ENCODE assay signal across 2 cellular contexts in genomic region chr7:20199015-20199737, GRCh38.
TF ChIP-seq lines count a peak whose summit lies in the region.

No MANE protein-coding gene starts in this region.

TF ChIP-seq in HEK293, 187 proteins besides CTCF, POLR2A, EP300 and RAD21 (continued from another document):
- TF ChIP-seq ZBTB49 (tag by site-specific recombination; IDR thresholded peaks at IDR 0.05; ENCODE audit: low read depth) (no peak), ZNF311 (tag by site-specific recombination; IDR thresholded peaks at IDR 0.05; ENCODE audit: borderline replicate concordance) (no peak), OSR2 (tag by site-specific recombination; IDR thresholded peaks at IDR 0.05) (0 out of 2 replicates have a peak, but pooled peaks have one; percentile 52), ZNF146 (tag by site-specific recombination; IDR thresholded peaks at IDR 0.05) (no peak), ZSCAN30 (tag by site-specific recombination; IDR thresholded peaks at IDR 0.05) (no peak), ZNF610 (tag by site-specific recombination; IDR thresholded peaks at IDR 0.05; ENCODE audit: borderline replicate concordance) (no peak), SP7 (tag by site-specific recombination; IDR thresholded peaks at IDR 0.05) (peak; percentile 40; the same call in 1 of the 2 replicates), ZFHX2 (tag by site-specific recombination; conservative IDR thresholded peaks at IDR 0.05) (peak; percentile 38; the same call in 1 of the 2 replicates)
TF ChIP-seq in HEK293: peak in this region for 8.

TF ChIP-seq in SK-N-SH, 30 proteins besides CTCF, POLR2A, EP300 and RAD21 (continued from another document):
- TF ChIP-seq REST (IDR thresholded peaks at IDR 0.05; ENCODE audit: low read depth, low read length) (peak; percentile 35; the same call in 1 of the 2 replicates), MAX (IDR thresholded peaks at IDR 0.05; ENCODE audit: low read depth) (peak; percentile 64; the same call in 1 of the 2 replicates), FOSL2 (IDR thresholded peaks at IDR 0.05; ENCODE audit: borderline replicate concordance, low read depth) (peak; percentile 28; the same call in 1 of the 2 replicates), MEF2A (IDR thresholded peaks at IDR 0.05; ENCODE audit: borderline replicate concordance, low read depth) (no peak), ZBTB33 (IDR thresholded peaks at IDR 0.05; ENCODE audit: borderline replicate concordance, low read depth) (no peak)
